Comparison of ENCODE assay signal across 1 cellular context in the genomic region with DNA sequence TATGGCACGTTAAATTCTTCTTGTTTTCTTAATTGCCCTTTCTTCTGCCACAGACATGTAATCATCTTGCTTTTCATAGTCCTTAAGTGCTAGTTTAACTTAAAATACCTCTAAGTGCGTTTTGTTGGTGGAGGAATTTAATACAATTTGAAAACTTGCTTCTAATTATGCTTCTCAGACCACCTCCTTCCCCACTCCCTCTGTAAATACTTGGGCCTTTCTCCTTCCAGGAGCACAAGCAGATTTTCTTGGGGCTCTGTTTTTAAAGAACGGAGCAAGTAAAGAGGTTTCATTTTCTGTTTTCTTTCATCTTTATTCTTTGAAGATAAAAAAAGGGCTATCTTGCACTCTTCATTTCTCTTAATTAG.
TF ChIP-seq lines count a peak whose summit lies in the region.

No MANE protein-coding gene starts in this region.

TF ChIP-seq in HepG2, 621 proteins besides CTCF, POLR2A, EP300 and RAD21 (continued from another document):
- TF ChIP-seq, protein P1, sequence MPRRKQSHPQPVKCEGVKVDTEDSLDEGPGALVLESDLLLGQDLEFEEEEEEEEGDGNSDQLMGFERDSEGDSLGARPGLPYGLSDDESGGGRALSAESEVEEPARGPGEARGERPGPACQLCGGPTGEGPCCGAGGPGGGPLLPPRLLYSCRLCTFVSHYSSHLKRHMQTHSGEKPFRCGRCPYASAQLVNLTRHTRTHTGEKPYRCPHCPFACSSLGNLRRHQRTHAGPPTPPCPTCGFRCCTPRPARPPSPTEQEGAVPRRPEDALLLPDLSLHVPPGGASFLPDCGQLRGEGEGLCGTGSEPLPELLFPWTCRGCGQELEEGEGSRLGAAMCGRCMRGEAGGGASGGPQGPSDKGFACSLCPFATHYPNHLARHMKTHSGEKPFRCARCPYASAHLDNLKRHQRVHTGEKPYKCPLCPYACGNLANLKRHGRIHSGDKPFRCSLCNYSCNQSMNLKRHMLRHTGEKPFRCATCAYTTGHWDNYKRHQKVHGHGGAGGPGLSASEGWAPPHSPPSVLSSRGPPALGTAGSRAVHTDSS (CRISPR knock-in tag; conservative IDR thresholded peaks at IDR 0.05): no peak
- no peak for TF ChIP-seq RBM22 (optimal IDR thresholded peaks at IDR 0.05; ENCODE audit: low read length)
- TF ChIP-seq, protein P2, sequence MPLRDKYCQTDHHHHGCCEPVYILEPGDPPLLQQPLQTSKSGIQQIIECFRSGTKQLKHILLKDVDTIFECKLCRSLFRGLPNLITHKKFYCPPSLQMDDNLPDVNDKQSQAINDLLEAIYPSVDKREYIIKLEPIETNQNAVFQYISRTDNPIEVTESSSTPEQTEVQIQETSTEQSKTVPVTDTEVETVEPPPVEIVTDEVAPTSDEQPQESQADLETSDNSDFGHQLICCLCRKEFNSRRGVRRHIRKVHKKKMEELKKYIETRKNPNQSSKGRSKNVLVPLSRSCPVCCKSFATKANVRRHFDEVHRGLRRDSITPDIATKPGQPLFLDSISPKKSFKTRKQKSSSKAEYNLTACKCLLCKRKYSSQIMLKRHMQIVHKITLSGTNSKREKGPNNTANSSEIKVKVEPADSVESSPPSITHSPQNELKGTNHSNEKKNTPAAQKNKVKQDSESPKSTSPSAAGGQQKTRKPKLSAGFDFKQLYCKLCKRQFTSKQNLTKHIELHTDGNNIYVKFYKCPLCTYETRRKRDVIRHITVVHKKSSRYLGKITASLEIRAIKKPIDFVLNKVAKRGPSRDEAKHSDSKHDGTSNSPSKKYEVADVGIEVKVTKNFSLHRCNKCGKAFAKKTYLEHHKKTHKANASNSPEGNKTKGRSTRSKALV (CRISPR knock-in tag; IDR thresholded peaks at IDR 0.05): no peak
- TF ChIP-seq KDM4B (CRISPR knock-in tag; IDR thresholded peaks at IDR 0.05): no peak
- TF ChIP-seq, protein P3, sequence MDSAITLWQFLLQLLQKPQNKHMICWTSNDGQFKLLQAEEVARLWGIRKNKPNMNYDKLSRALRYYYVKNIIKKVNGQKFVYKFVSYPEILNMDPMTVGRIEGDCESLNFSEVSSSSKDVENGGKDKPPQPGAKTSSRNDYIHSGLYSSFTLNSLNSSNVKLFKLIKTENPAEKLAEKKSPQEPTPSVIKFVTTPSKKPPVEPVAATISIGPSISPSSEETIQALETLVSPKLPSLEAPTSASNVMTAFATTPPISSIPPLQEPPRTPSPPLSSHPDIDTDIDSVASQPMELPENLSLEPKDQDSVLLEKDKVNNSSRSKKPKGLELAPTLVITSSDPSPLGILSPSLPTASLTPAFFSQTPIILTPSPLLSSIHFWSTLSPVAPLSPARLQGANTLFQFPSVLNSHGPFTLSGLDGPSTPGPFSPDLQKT (CRISPR knock-in tag; IDR thresholded peaks at IDR 0.05; ENCODE audit: borderline replicate concordance): no peak
